Comparison of ENCODE assay signal across 8 cellular contexts in the genomic region with DNA sequence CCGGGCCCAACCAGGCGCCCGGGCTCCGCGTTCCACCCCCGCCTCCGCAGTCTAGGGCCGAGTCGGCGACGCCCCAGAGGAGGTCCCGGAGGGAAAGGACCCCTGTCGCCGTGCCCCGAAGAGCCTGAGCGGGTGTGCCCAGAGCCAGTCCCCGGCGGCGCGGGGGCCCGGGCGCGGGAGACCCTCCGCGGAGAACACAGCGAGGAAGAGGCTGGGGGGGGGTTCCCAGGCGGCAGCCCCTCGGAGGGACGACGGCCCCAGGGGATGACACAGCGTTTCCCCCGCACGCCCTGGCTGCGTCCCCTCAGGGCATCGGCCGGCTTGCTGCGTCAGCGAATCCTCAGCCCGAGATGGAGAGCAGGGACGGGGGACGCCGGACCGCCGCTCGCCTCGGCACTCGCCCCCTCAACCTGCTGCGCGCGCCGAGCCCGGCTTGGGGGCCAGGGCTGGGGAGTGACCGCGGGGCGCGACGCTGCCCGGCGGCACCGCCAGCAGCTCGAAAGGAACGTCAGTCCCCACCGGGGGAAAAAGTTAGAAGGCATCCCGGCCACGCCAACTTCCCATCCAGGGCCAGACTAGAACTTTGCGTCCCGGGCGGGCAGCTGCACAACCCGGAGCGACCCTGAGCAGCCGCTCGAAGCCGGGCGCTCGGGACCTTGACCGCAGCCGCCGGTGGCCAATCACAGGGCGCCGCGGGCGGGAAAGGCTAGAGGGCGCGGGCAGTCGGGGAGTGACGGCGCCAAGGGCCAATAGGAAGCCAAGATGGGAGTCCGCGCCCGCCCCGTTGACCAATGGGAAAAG. TPM values are rescaled to one million over a fixed set of nuclear protein-coding genes. Genes with fewer than 3 reads are reported as not detected.
DNase-seq lines count a peak whose midpoint lies in the region; TF ChIP-seq lines count a peak whose summit lies in the region.

No MANE protein-coding gene starts in this region.

- H2AK5ac ChIP-seq in H9 (ENCODE audit: insufficient read length, low read length): no peak overlapping the region

- no CpG with 5 or more reads among the region's 91 CpGs for WGBS in H9 (ENCODE audit: extremely low coverage, insufficient read length, low lambda C conversion rate)

- H2BK20ac ChIP-seq in H9 (ENCODE audit: low read depth, low read length, poor library complexity, severe bottlenecking): no peak overlapping the region

- H3K4me1 ChIP-seq in ES-I3 (ENCODE audit: insufficient read depth, low read length) (peaks cover 17% of the 10 kb centered on the region; the same call in 1 of the 2 replicates), H9 (ENCODE audit: insufficient read depth, low read length) (peaks cover 4% of the 10 kb centered on the region; the same call in 1 of the 2 replicates), Loucy (ENCODE audit: insufficient read depth, low read length, poor library complexity, severe bottlenecking) (peaks cover 33% of the 10 kb centered on the region)

- H3K4ac ChIP-seq in H9 (ENCODE audit: low read depth, low read length): no peak overlapping the region

- no peak overlapping the region for H4K91ac ChIP-seq in H9 (ENCODE audit: insufficient read length, low read depth, low read length)

- H2BK120ac ChIP-seq in H9 (ENCODE audit: low read depth, low read length, poor library complexity, severe bottlenecking): no peak overlapping the region

- H3K4me2 ChIP-seq in H9 (ENCODE audit: insufficient read depth, insufficient read length, low read length) (peak overlapping the region; percentile 88), Loucy (ENCODE audit: low read depth, low read length, poor library complexity, severe bottlenecking) (peak overlapping the region; percentile 96), neural cell (ENCODE audit: low read length) (peak overlapping the region; percentile 14)

- H2BK12ac ChIP-seq in H9 (ENCODE audit: insufficient read length, low read depth, low read length): no peak overlapping the region

- H3K36me3 ChIP-seq in ES-I3 (ENCODE audit: insufficient read depth, low read length) (no peaks in the 10 kb centered on the region), Loucy (ENCODE audit: insufficient read depth, low read length) (no peaks in the 10 kb centered on the region), neural cell (ENCODE audit: insufficient read depth, low read length) (no peaks in the 10 kb centered on the region)

- H2AFZ ChIP-seq in H9 (ENCODE audit: low read length): no peak overlapping the region
- peak overlapping the region; percentile 92 for H2AFZ ChIP-seq in Loucy (ENCODE audit: low read length)
- peak overlapping the region; percentile 97 for H2AFZ ChIP-seq in neural cell (ENCODE audit: low read depth, low read length)

- H3K9me3 ChIP-seq in ES-I3 (ENCODE audit: control insufficient read depth, insufficient read depth, low read length) (no peaks in the 10 kb centered on the region), H9 (ENCODE audit: control insufficient read depth, low read depth, low read length) (no peaks in the 10 kb centered on the region), Loucy (ENCODE audit: insufficient read depth, low read depth, low read length) (no peaks in the 10 kb centered on the region), neural cell (ENCODE audit: low read length) (no peaks in the 10 kb centered on the region)

- peak overlapping the region in 2 of 3 experiments; percentile 90 to 97; a peak in 3 of 7 replicates for H3K27ac Mint-ChIP-seq in H9
- H3K27ac Mint-ChIP-seq in stimulated activated naive CD8-positive, alpha-beta T cell treated with anti-CD3 and anti-CD28 coated beads, Interleukin-15, Interleukin-2, amounts not matched to agents 100 ng/mL and 50 ng/mL, for 24 hours: peak overlapping the region; percentile 92

- no peak overlapping the region for H3T11ph ChIP-seq in H9 (ENCODE audit: low read length)

- peak overlapping the region; percentile 76 for H3K14ac ChIP-seq in H9 (ENCODE audit: insufficient read depth, low read length)

- H3K4me1 Mint-ChIP-seq in H9: peaks cover 27 to 31% of the 10 kb centered on the region in 2 experiments
- H3K4me1 Mint-ChIP-seq in stimulated activated naive CD8-positive, alpha-beta T cell treated with anti-CD3 and anti-CD28 coated beads, Interleukin-15, Interleukin-2, amounts not matched to agents 100 ng/mL and 50 ng/mL, for 24 hours (ENCODE audit: low read depth): peaks cover 36% of the 10 kb centered on the region

- no peaks in the 10 kb centered on the region for H3K9me2 ChIP-seq in Loucy (replicated peaks; ENCODE audit: low read depth, low read length)
- no peaks in the 10 kb centered on the region for H3K9me2 ChIP-seq in neural cell (ENCODE audit: insufficient read depth, low read length)

- no peak overlapping the region for H3K56ac ChIP-seq in H9 (ENCODE audit: insufficient read length, low read depth, low read length)

- H4K20me1 ChIP-seq in H9 (ENCODE audit: control insufficient read depth, insufficient read depth, insufficient read length) (peaks cover 2% of the 10 kb centered on the region), Loucy (ENCODE audit: insufficient read depth, low read length, poor library complexity, severe bottlenecking) (peaks cover 37% of the 10 kb centered on the region), neural cell (ENCODE audit: insufficient read depth) (no peaks in the 10 kb centered on the region)

- peaks cover 7% of the 10 kb centered on the region; the same call in 1 of the 2 replicates for H3K79me2 ChIP-seq in H9 (ENCODE audit: insufficient read depth, low read length)
- peaks cover 50% of the 10 kb centered on the region for H3K79me2 ChIP-seq in Loucy (ENCODE audit: insufficient read depth, low read length)
- H3K79me2 ChIP-seq in neural cell (replicated peaks; ENCODE audit: insufficient read depth, low read length): peaks cover 6% of the 10 kb centered on the region

- H3F3A ChIP-seq in Loucy (ENCODE audit: low read depth): no peaks in the 10 kb centered on the region
- no peaks in the 10 kb centered on the region for H3F3A ChIP-seq in neural cell (ENCODE audit: insufficient read depth, low read length, poor library complexity, severe bottlenecking)

- peaks cover 7% of the 10 kb centered on the region for H3K23me2 ChIP-seq in H9 (ENCODE audit: insufficient read length, low read depth, low read length, poor library complexity, severe bottlenecking)

- no peaks in the 10 kb centered on the region for H3K9me3 Mint-ChIP-seq in H9
- H3K9me3 Mint-ChIP-seq in stimulated activated naive CD8-positive, alpha-beta T cell treated with anti-CD3 and anti-CD28 coated beads, Interleukin-15, Interleukin-2, amounts not matched to agents 100 ng/mL and 50 ng/mL, for 24 hours: no peaks in the 10 kb centered on the region

- H3K4me3 Mint-ChIP-seq in H9: peak overlapping the region; percentile 88 to 92
- peak overlapping the region; percentile 85 for H3K4me3 Mint-ChIP-seq in stimulated activated naive CD8-positive, alpha-beta T cell treated with anti-CD3 and anti-CD28 coated beads, Interleukin-15, Interleukin-2, amounts not matched to agents 100 ng/mL and 50 ng/mL, for 24 hours

- peaks cover 6% of the 10 kb centered on the region for H3K79me1 ChIP-seq in H9 (ENCODE audit: insufficient read depth, low read depth, low read length, poor library complexity, severe bottlenecking)

- H2BK15ac ChIP-seq in H9 (ENCODE audit: low read depth, low read length): peak overlapping the region; percentile 9; the same call in 1 of the 2 replicates

- H3K27ac ChIP-seq in H9 (ENCODE audit: insufficient read length, low read depth, low read length) (no peak overlapping the region), neural cell (ENCODE audit: low read length) (peak overlapping the region; percentile 77)

- TF ChIP-seq CTCF in H9 (conservative IDR thresholded peaks at IDR 0.05): no peak
- no peak for TF ChIP-seq CTCF in Loucy (conservative IDR thresholded peaks at IDR 0.05; ENCODE audit: low read length)
- TF ChIP-seq CTCF in fibroblast of villous mesenchyme (IDR thresholded peaks at IDR 0.05; ENCODE audit: insufficient read depth, low read depth, low read length): no peak
- no peak for TF ChIP-seq CTCF in neural cell (IDR thresholded peaks at IDR 0.05; ENCODE audit: poor library complexity, severe bottlenecking)

- no peak overlapping the region for H4K5ac ChIP-seq in H9 (ENCODE audit: insufficient read length, low read depth, low read length)

- H3K9ac ChIP-seq in ES-I3 (ENCODE audit: low read depth, low read length) (peak overlapping the region; percentile 80), H9 (ENCODE audit: extremely low read depth, insufficient read length, low read length) (peak overlapping the region; percentile 41), Loucy (ENCODE audit: low read depth, low read length, poor library complexity, severe bottlenecking) (peak overlapping the region; percentile 92), neural cell (ENCODE audit: low read length) (peak overlapping the region; percentile 87)

- H3K27me3 Mint-ChIP-seq in H9 (ENCODE audit: low read depth): peaks cover 6% of the 10 kb centered on the region
- H3K27me3 Mint-ChIP-seq in stimulated activated naive CD8-positive, alpha-beta T cell treated with anti-CD3 and anti-CD28 coated beads, Interleukin-15, Interleukin-2, amounts not matched to agents 100 ng/mL and 50 ng/mL, for 24 hours: no peaks in the 10 kb centered on the region

- H3K27me3 ChIP-seq in H9 (ENCODE audit: insufficient read depth, low read length) (no peaks in the 10 kb centered on the region), Loucy (ENCODE audit: insufficient read depth, low read length, poor library complexity, severe bottlenecking) (no peaks in the 10 kb centered on the region), neural cell (ENCODE audit: insufficient read depth, low read depth, low read length) (no peaks in the 10 kb centered on the region)

- no peak for TF ChIP-seq RAD21 in neural cell (conservative IDR thresholded peaks at IDR 0.05)

- DNase-seq in H9: peak; percentile 97
- peak; percentile 84 to 94 for DNase-seq in SHP77 (lab: John Stamatoyannopoulos, UW)
- peak; percentile 97 for DNase-seq in activated effector memory CD4-positive, alpha-beta T cell treated with anti-CD3 and anti-CD28 coated beads, Interleukin-2, amount 50 U/mL, for 16 hours
- peak; percentile 97 for DNase-seq in fibroblast of villous mesenchyme (ENCODE audit: low read depth)

- H3K18ac ChIP-seq in H9 (ENCODE audit: insufficient read length, low read depth, low read length): peak overlapping the region; percentile 51

- H3K4me3 ChIP-seq in Loucy (ENCODE audit: low read length, poor library complexity, severe bottlenecking) (peak overlapping the region; percentile 85), fibroblast of villous mesenchyme (ENCODE audit: low read depth, low read length) (peak overlapping the region; percentile 80), neural cell (ENCODE audit: low read length) (peak overlapping the region; percentile 99)

- H2BK5ac ChIP-seq in H9 (ENCODE audit: insufficient read length, low read length): no peak overlapping the region

- H3K23ac ChIP-seq in H9 (ENCODE audit: insufficient read length, low read depth, low read length): no peak overlapping the region

- TF ChIP-seq EP300 in neural cell (conservative IDR thresholded peaks at IDR 0.05; ENCODE audit: poor library complexity, severe bottlenecking): no peak

- H3K36me3 Mint-ChIP-seq in H9 (ENCODE audit: insufficient read depth in 1 of 3, low read depth in 3 of 3): peaks cover 0 to 11% (median 4%) of the 10 kb centered on the region in 3 experiments; a peak in 4 of 7 replicates
- peaks cover 5% of the 10 kb centered on the region for H3K36me3 Mint-ChIP-seq in stimulated activated naive CD8-positive, alpha-beta T cell treated with anti-CD3 and anti-CD28 coated beads, Interleukin-15, Interleukin-2, amounts not matched to agents 100 ng/mL and 50 ng/mL, for 24 hours (ENCODE audit: low read depth)

- no peak overlapping the region for H4K8ac ChIP-seq in H9 (replicated peaks; ENCODE audit: insufficient read length, low read depth, low read length)

RNA-seq across cellular contexts. Expression of gene SFXN5, which starts 0.7 kb away (rescaled TPM):
- total RNA-seq in H9 (2021) (28.9 and 30.9 TPM in 2 replicates), fibroblast of villous mesenchyme (12.1 and 16.8 TPM in 2 replicates)
- 5.8 and 6.7 TPM in 2 replicates for polyA plus RNA-seq in neural cell
- 6.8 and 10.7 TPM in 2 replicates for polyA minus RNA-seq in neural cell

RNA-seq across cellular contexts. Expression of gene RAB11FIP5, which starts 41.9 kb away (rescaled TPM):
- 6.4 and 7.1 TPM in 2 replicates for total RNA-seq in H9 (2021)
- 31.5 and 37.7 TPM in 2 replicates for total RNA-seq in fibroblast of villous mesenchyme
- polyA plus RNA-seq in neural cell: 2.6 and 3.3 TPM in 2 replicates
- 7.4 and 8.0 TPM in 2 replicates for polyA minus RNA-seq in neural cell

Comparison
In these comparisons a context has a peak if more than half of its experiments do, and no peak if none do; other contexts are left out.
1. H3K9ac ChIP-seq: peak in every context shown above with its lines; median percentile 92 in Loucy; 87 in neural cell; 80 in ES-I3; 41 in H9.
2. H3K4me2 ChIP-seq: peak in every context shown above with its lines; median percentile 96 in Loucy; 88 in H9; 14 in neural cell.